In genomic region chr4:154471924-154472323, GRCh38 we compare ENCODE assay signal across 12 cellular contexts. TPM values are rescaled to one million over a fixed set of nuclear protein-coding genes. Genes with fewer than 3 reads are reported as not detected.
DNase-seq lines count a peak whose midpoint lies in the region; ATAC-seq and TF ChIP-seq lines count a peak whose summit lies in the region.
"Had no signal": no experiment of that assay in that cellular context is flagged by ENCODE, and none has a peak within 500 bp of the region (broad histone marks: within the 10 kb centered on the region; RNA-seq: fewer than 3 reads in every experiment).

No MANE protein-coding gene starts in this region.

- DNase-seq in HAP-1 (ENCODE audit: low spot score in 2 of 2): peak; percentile 66 to 91
- no peak for DNase-seq in mesothelial cell of epicardium (ENCODE audit: low spot score in 2 of 2, unreplicated experiment in 2 of 2)
- no peak for DNase-seq in activated CD4-positive, alpha-beta T cell treated with anti-CD3 and anti-CD28 coated beads for 48 hours
- DNase-seq in activated T-helper 1 cell treated with anti-CD3 and anti-CD28 coated beads, Interleukin-12 subunit alpha, Interleukin-12 subunit beta, Interleukin-2, Interleukin-4 antibody, amounts not matched to agents 30 ng/mL and 10 ng/mL and 1 ng/mL, durations not matched to agents 14 hours and 24 hours and 36 hours (ENCODE audit: low spot score): no peak
- DNase-seq in SKM-1 treated with dmso at 0.1 percent for 144 hours (lab: John Stamatoyannopoulos, UW; ENCODE audit: unreplicated experiment): no peak
- DNase-seq: activated T-cell treated with anti-CD3 and anti-CD28 coated beads, Interleukin-2, amount 50 U/mL, for 48 hours; foreskin keratinocyte; H7; mammary epithelial cell; right cardiac atrium had no signal

- in situ Hi-C loops in HAP-1 (cut with MboI; ENCODE audit: low sequenced_read_pairs): no loop called here

- ATAC-seq in GM19025 (IDR thresholded peaks at IDR 0.05; ENCODE audit: low read depth, unreplicated experiment) (peak; percentile 71), HG03457 (IDR thresholded peaks at IDR 0.05; ENCODE audit: unreplicated experiment) (peak; percentile 62)
- ATAC-seq: foreskin keratinocyte, right cardiac atrium had no signal

- H3K27me3 Mint-ChIP-seq in mesothelial cell of epicardium (ENCODE audit: low read depth): no peaks in the 10 kb centered on the region
- H3K27me3 Mint-ChIP-seq in activated T-helper 1 cell treated with anti-CD3 and anti-CD28 coated beads, Interleukin-12 subunit alpha, Interleukin-12 subunit beta, Interleukin-2, Interleukin-4 antibody, amounts not matched to agents 30 ng/mL and 10 ng/mL and 1 ng/mL, durations not matched to agents 14 hours and 24 hours and 36 hours (ENCODE audit: insufficient read depth): peaks cover 12% of the 10 kb centered on the region

- no peaks in the 10 kb centered on the region for H3K9me3 Mint-ChIP-seq in mesothelial cell of epicardium
- no peaks in the 10 kb centered on the region for H3K9me3 Mint-ChIP-seq in activated T-helper 1 cell treated with anti-CD3 and anti-CD28 coated beads, Interleukin-12 subunit alpha, Interleukin-12 subunit beta, Interleukin-2, Interleukin-4 antibody, amounts not matched to agents 30 ng/mL and 10 ng/mL and 1 ng/mL, durations not matched to agents 14 hours and 24 hours and 36 hours

- H3K36me3 ChIP-seq in HAP-1 (replicated peaks): no peaks in the 10 kb centered on the region

- no peaks in the 10 kb centered on the region for H3K36me3 Mint-ChIP-seq in mesothelial cell of epicardium
- H3K36me3 Mint-ChIP-seq in activated T-helper 1 cell treated with anti-CD3 and anti-CD28 coated beads, Interleukin-12 subunit alpha, Interleukin-12 subunit beta, Interleukin-2, Interleukin-4 antibody, amounts not matched to agents 30 ng/mL and 10 ng/mL and 1 ng/mL, durations not matched to agents 14 hours and 24 hours and 36 hours (ENCODE audit: low read depth): no peaks in the 10 kb centered on the region

- H3K27ac Mint-ChIP-seq in mesothelial cell of epicardium: peak overlapping the region; percentile 1
- H3K27ac Mint-ChIP-seq in activated T-helper 1 cell treated with anti-CD3 and anti-CD28 coated beads, Interleukin-12 subunit alpha, Interleukin-12 subunit beta, Interleukin-2, Interleukin-4 antibody, amounts not matched to agents 30 ng/mL and 10 ng/mL and 1 ng/mL, durations not matched to agents 14 hours and 24 hours and 36 hours: no peak overlapping the region

- no peak for TF ChIP-seq CTCF in mesothelial cell of epicardium (IDR thresholded peaks at IDR 0.05; ENCODE audit: unreplicated experiment)

- H3K27me3 ChIP-seq in HAP-1 (ENCODE audit: low read depth): no peaks in the 10 kb centered on the region
- H3K27me3 ChIP-seq: foreskin keratinocyte had no signal

- H3K4me3 ChIP-seq in HAP-1: no peak overlapping the region

- intact Hi-C loops in activated T-helper 1 cell treated with anti-CD3 and anti-CD28 coated beads, Interleukin-12 subunit alpha, Interleukin-12 subunit beta, Interleukin-2, Interleukin-4 antibody, amounts not matched to agents 30 ng/mL and 10 ng/mL and 1 ng/mL, durations not matched to agents 14 hours and 24 hours and 36 hours (cut with micrococcal nuclease): no loop called here

- peaks cover 33% of the 10 kb centered on the region for H3K4me1 ChIP-seq in HAP-1

- no peak overlapping the region for H3K4me3 Mint-ChIP-seq in mesothelial cell of epicardium
- no peak overlapping the region for H3K4me3 Mint-ChIP-seq in activated T-helper 1 cell treated with anti-CD3 and anti-CD28 coated beads, Interleukin-12 subunit alpha, Interleukin-12 subunit beta, Interleukin-2, Interleukin-4 antibody, amounts not matched to agents 30 ng/mL and 10 ng/mL and 1 ng/mL, durations not matched to agents 14 hours and 24 hours and 36 hours

- no peaks in the 10 kb centered on the region for H3K9me3 ChIP-seq in HAP-1

- peaks cover 29% of the 10 kb centered on the region for H3K4me1 Mint-ChIP-seq in mesothelial cell of epicardium
- no peaks in the 10 kb centered on the region for H3K4me1 Mint-ChIP-seq in activated T-helper 1 cell treated with anti-CD3 and anti-CD28 coated beads, Interleukin-12 subunit alpha, Interleukin-12 subunit beta, Interleukin-2, Interleukin-4 antibody, amounts not matched to agents 30 ng/mL and 10 ng/mL and 1 ng/mL, durations not matched to agents 14 hours and 24 hours and 36 hours (ENCODE audit: low read depth)

RNA-seq across cellular contexts. Expression of gene DCHS2, which starts 19.7 kb away (rescaled TPM):
- total RNA-seq in mesothelial cell of epicardium: 4.1 to 5.1 TPM (median 4.8 TPM) in 3 replicates
- not detected in 2 replicates for total RNA-seq in activated T-helper 1 cell treated with anti-CD3 and anti-CD28 coated beads, Interleukin-12 subunit alpha, Interleukin-12 subunit beta, Interleukin-2, Interleukin-4 antibody, amounts not matched to agents 30 ng/mL and 10 ng/mL and 1 ng/mL, durations not matched to agents 14 hours and 24 hours and 36 hours
- total RNA-seq: foreskin keratinocyte, right cardiac atrium had no signal

Comparison
In these comparisons a context has a peak if more than half of its experiments do, and no peak if none do; other contexts are left out.
1. DNase-seq: peak in HAP-1 (2 of 2); none in mesothelial cell of epicardium (0 of 2), activated CD4-positive, alpha-beta T cell treated with anti-CD3 and anti-CD28 coated beads for 48 hours (single experiment), activated T-helper 1 cell treated with anti-CD3 and anti-CD28 coated beads, Interleukin-12 subunit alpha, Interleukin-12 subunit beta, Interleukin-2, Interleukin-4 antibody, amounts not matched to agents 30 ng/mL and 10 ng/mL and 1 ng/mL, durations not matched to agents 14 hours and 24 hours and 36 hours (single experiment) and SKM-1 treated with dmso at 0.1 percent for 144 hours (single experiment).